In genomic region chr3:9793161-9793781, GRCh38 we compare ENCODE assay signal across 1 cellular context.
A peak's percentile ranks its signal among the peaks of the same experiment; 100 is the strongest.
TF ChIP-seq lines count a peak whose summit lies in the region.

No MANE protein-coding gene starts in this region.

TF ChIP-seq in K562, 482 proteins besides CTCF, POLR2A, EP300 and RAD21 (continued from another document and continues in another):
- TF ChIP-seq ARID4B (CRISPR knock-in tag; IDR thresholded peaks at IDR 0.05), result peak; percentile 83
- TF ChIP-seq PHF20 (IDR thresholded peaks at IDR 0.05; ENCODE audit: partially characterized antibody), result peak; percentile 95
- TF ChIP-seq NRF1 (conservative IDR thresholded peaks at IDR 0.05 in 1 of 2, IDR thresholded peaks at IDR 0.05 in 1 of 2), result no peak
- no peak for TF ChIP-seq KDM2B (CRISPR knock-in tag; IDR thresholded peaks at IDR 0.05)
- TF ChIP-seq SMARCC2 (IDR thresholded peaks at IDR 0.05; ENCODE audit: low read depth), result no peak
- TF ChIP-seq ZNF584 (CRISPR knock-in tag; IDR thresholded peaks at IDR 0.05; ENCODE audit: low read depth), result no peak
- no peak for TF ChIP-seq ZNF212 (CRISPR knock-in tag; IDR thresholded peaks at IDR 0.05)
- peak; percentile 1; the same call in 1 of the 2 replicates for TF ChIP-seq MAFF (IDR thresholded peaks at IDR 0.05; ENCODE audit: low read length)
- no peak for TF ChIP-seq ZKSCAN8 (CRISPR knock-in tag; IDR thresholded peaks at IDR 0.05)
- no peak for TF ChIP-seq SETDB1 (IDR thresholded peaks at IDR 0.05; ENCODE audit: low read length)
- TF ChIP-seq ZBTB34 (CRISPR knock-in tag; IDR thresholded peaks at IDR 0.05), result no peak
- no peak; the same call in 1 of the 2 replicates for TF ChIP-seq ZBTB40 (IDR thresholded peaks at IDR 0.05)
- TF ChIP-seq ZBTB40 (CRISPR knock-in tag; IDR thresholded peaks at IDR 0.05), result no peak
- no peak for TF ChIP-seq HLTF (IDR thresholded peaks at IDR 0.05)
- no peak for TF ChIP-seq ZNF695 (CRISPR knock-in tag; IDR thresholded peaks at IDR 0.05)
- TF ChIP-seq MYNN (IDR thresholded peaks at IDR 0.05), result no peak
- TF ChIP-seq MYNN (CRISPR knock-in tag; IDR thresholded peaks at IDR 0.05), result no peak
- TF ChIP-seq TFAP4 (CRISPR knock-in tag; IDR thresholded peaks at IDR 0.05; ENCODE audit: borderline replicate concordance), result peak; percentile 23
- TF ChIP-seq SIRT6 (IDR thresholded peaks at IDR 0.05; ENCODE audit: low read depth, low read length), result peak; percentile 24
- TF ChIP-seq ATF1 (CRISPR knock-in tag; IDR thresholded peaks at IDR 0.05), result no peak
- TF ChIP-seq ATF1 (tag; IDR thresholded peaks at IDR 0.05), result no peak
- no peak; the same call in 1 of the 2 replicates for TF ChIP-seq BACH1 (tag; IDR thresholded peaks at IDR 0.05)
- peak; percentile 59; the same call in 1 of the 2 replicates for TF ChIP-seq CEBPG (CRISPR knock-in tag; IDR thresholded peaks at IDR 0.05)
- TF ChIP-seq CEBPG (tag; conservative IDR thresholded peaks at IDR 0.05 in 1 of 2, IDR thresholded peaks at IDR 0.05 in 1 of 2), result 0 out of 4 replicates have a peak, but pooled peaks of 1 of the 2 experiments have one; percentile 22
- TF ChIP-seq TAF9B (IDR thresholded peaks at IDR 0.05; ENCODE audit: partially characterized antibody), result peak; percentile 18
- peak; percentile 41; the same call in 1 of the 2 replicates for TF ChIP-seq CHD2 (IDR thresholded peaks at IDR 0.05; ENCODE audit: low read depth, low read length)
- TF ChIP-seq ESRRA (IDR thresholded peaks at IDR 0.05; ENCODE audit: borderline replicate concordance, low read depth), result no peak
- TF ChIP-seq EP400 (IDR thresholded peaks at IDR 0.05), result peak; percentile 7; the same call in 1 of the 2 replicates
- TF ChIP-seq THRA (IDR thresholded peaks at IDR 0.05), result no peak
- TF ChIP-seq HMG20A (CRISPR knock-in tag; conservative IDR thresholded peaks at IDR 0.05), result no peak
- peak; percentile 61 for TF ChIP-seq MAX (CRISPR knock-in tag; IDR thresholded peaks at IDR 0.05)
- no peak for TF ChIP-seq REST (CRISPR knock-in tag; IDR thresholded peaks at IDR 0.05; ENCODE audit: low read depth)
- no peak for TF ChIP-seq ZNF277 (CRISPR knock-in tag; IDR thresholded peaks at IDR 0.05; ENCODE audit: borderline replicate concordance)
- TF ChIP-seq NFYB (IDR thresholded peaks at IDR 0.05; ENCODE audit: extremely low read depth, insufficient read length), result no peak
- peak; percentile 47; the same call in 1 of the 2 replicates for TF ChIP-seq USF1 (CRISPR knock-in tag; IDR thresholded peaks at IDR 0.05)
- TF ChIP-seq NFIX (CRISPR knock-in tag; IDR thresholded peaks at IDR 0.05; ENCODE audit: low read depth), result no peak
